15 cellular contexts compared by ENCODE assay signal in the genomic region with DNA sequence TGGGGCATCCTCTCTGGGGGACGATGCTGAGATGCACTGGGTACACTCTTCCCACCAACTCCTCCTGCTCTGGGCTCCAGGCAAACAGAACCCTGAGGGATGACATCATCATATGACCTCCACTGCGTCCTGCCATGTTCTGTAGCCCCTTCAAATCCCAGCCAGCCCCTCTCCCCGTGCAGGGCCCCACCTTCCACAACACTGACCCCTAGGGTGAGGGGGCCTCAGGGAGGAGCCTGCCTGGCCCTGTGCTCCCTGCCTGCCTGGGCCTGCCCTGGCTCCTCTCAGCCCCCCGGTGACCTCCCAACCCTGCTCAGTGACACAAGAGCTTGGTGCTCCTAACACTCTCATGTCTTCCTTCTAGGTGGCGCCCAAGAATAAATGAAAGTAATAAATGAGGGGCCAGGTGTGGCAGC. TPM values are rescaled to one million over a fixed set of nuclear protein-coding genes. Genes with fewer than 3 reads are reported as not detected.
DNase-seq lines count a peak whose midpoint lies in the region; ATAC-seq, FAIRE-seq and TF ChIP-seq lines count a peak whose summit lies in the region.
"Had no signal": no experiment of that assay in that cellular context is flagged by ENCODE, and none has a peak within 500 bp of the region (broad histone marks: within the 10 kb centered on the region; RNA-seq: fewer than 3 reads in every experiment).

No MANE protein-coding gene starts in this region.

- ATAC-seq in HepG2 (no peak), right lobe of liver (no peak), K562 (no peak)

- H3K9ac ChIP-seq in HepG2 (ENCODE audit: insufficient read depth, low read depth, low read length) (no peak overlapping the region), OCI-LY1 (ENCODE audit: low read length) (no peak overlapping the region), K562 (ENCODE audit: insufficient read depth in 1 of 2, low read depth in 2 of 2, low read length in 2 of 2) (peak overlapping the region in 1 of 2 experiments; percentile 11; a peak in 1 of 4 replicates)

- BruUV-seq in HepG2 (replicated peaks; lab: Mats Ljungman, UMichigan) (no TSS peak), K562 (replicated peaks; lab: Mats Ljungman, UMichigan) (no TSS peak)

- H3K36me3 ChIP-seq in HepG2 (replicated peaks in 1 of 2; ENCODE audit: control insufficient read depth in 1 of 2, insufficient read depth in 2 of 2, low read length in 2 of 2) (no peaks in the 10 kb centered on the region), right lobe of liver (no peaks in the 10 kb centered on the region), OCI-LY1 (ENCODE audit: insufficient read depth, low read length) (no peaks in the 10 kb centered on the region), K562 (ENCODE audit: control insufficient read depth, insufficient read depth, low read length) (no peaks in the 10 kb centered on the region), osteoblast (ENCODE audit: insufficient read depth, low read length) (no peaks in the 10 kb centered on the region), BE2C (no peaks in the 10 kb centered on the region)
- H3K36me3 ChIP-seq: HAP-1 had no signal

- H3K4me1 ChIP-seq in HepG2 (ENCODE audit: insufficient read depth, low read length): peaks cover 71% of the 10 kb centered on the region
- H3K4me1 ChIP-seq in right lobe of liver: no peaks in the 10 kb centered on the region
- H3K4me1 ChIP-seq in OCI-LY1 (ENCODE audit: insufficient read depth, low read length, severe bottlenecking): no peaks in the 10 kb centered on the region
- peaks cover 35 to 76% of the 10 kb centered on the region in 2 experiments for H3K4me1 ChIP-seq in K562 (replicated peaks in 1 of 2; ENCODE audit: control insufficient read depth in 2 of 2, insufficient read depth in 2 of 2, low read length in 2 of 2)
- H3K4me1 ChIP-seq in osteoblast (ENCODE audit: insufficient read depth, low read length): no peaks in the 10 kb centered on the region
- H3K4me1 ChIP-seq in BE2C: no peaks in the 10 kb centered on the region
- H3K4me1 ChIP-seq: HAP-1 had no signal

- H3K27ac ChIP-seq in HepG2 (ENCODE audit: extremely low read length, insufficient read depth, low read length): no peak overlapping the region
- H3K27ac ChIP-seq in right lobe of liver: no peak overlapping the region
- no peak overlapping the region for H3K27ac ChIP-seq in OCI-LY1 (ENCODE audit: low read depth, low read length, poor library complexity, severe bottlenecking)
- H3K27ac ChIP-seq in K562 (ENCODE audit: extremely low read depth, low read depth, low read length): no peak overlapping the region
- H3K27ac ChIP-seq in osteoblast (ENCODE audit: low read depth, low read length): no peak overlapping the region

- TF ChIP-seq EP300 in HepG2 (IDR thresholded peaks at IDR 0.05; ENCODE audit: low read depth in 2 of 2, low read length in 2 of 2) (no peak), HepG2 (CRISPR knock-in tag; IDR thresholded peaks at IDR 0.05; ENCODE audit: borderline replicate concordance) (no peak), K562 (IDR thresholded peaks at IDR 0.05; ENCODE audit: low read length) (no peak)

- POLR2A ChIA-PET in HepG2 (lab: Yijun Ruan, JAX): no interaction called here
- POLR2A ChIA-PET in K562 (lab: Yijun Ruan, JAX): interaction anchor here (1.2 kb wide), 1 partner anchor 10 kb away, joined by 6 read pairs; no protein-coding TSS in a partner anchor

- intact Hi-C loops in HepG2 (cut with micrococcal nuclease; ENCODE audit: unreplicated experiment): no loop called here
- intact Hi-C loops in right lobe of liver (cut with DNase I): no loop called here
- intact Hi-C loops in K562 (cut with micrococcal nuclease): no loop called here

- TF ChIP-seq POLR2A in HepG2 (IDR thresholded peaks at IDR 0.05; ENCODE audit: insufficient read depth in 1 of 2, low read depth in 2 of 2, low read length in 2 of 2): no peak
- TF ChIP-seq POLR2A in right lobe of liver (IDR thresholded peaks at IDR 0.05): no peak
- TF ChIP-seq POLR2A in K562 (conservative IDR thresholded peaks at IDR 0.05): no peak

- peaks cover 5% of the 10 kb centered on the region for H3K9me1 ChIP-seq in K562 (ENCODE audit: control insufficient read depth, insufficient read depth, low read length)

- CTCF ChIA-PET in HepG2 (lab: Yijun Ruan, JAX; ENCODE audit: low intra/inter-chr PET ratio, low total read pairs): no interaction called here
- CTCF ChIA-PET in K562 (lab: Yijun Ruan, JAX; ENCODE audit: low intra/inter-chr PET ratio): no interaction called here

- H3K4me2 ChIP-seq in HepG2 (ENCODE audit: low read depth, low read length) (no peak overlapping the region), OCI-LY1 (ENCODE audit: low read length) (no peak overlapping the region), K562 (ENCODE audit: insufficient read depth, low read length) (no peak overlapping the region), osteoblast (ENCODE audit: insufficient read depth, low read length) (no peak overlapping the region)

- DNase-seq in HepG2 (ENCODE audit: low spot score) (no peak), right lobe of liver (no peak), K562 (ENCODE audit: extremely low read depth in 1 of 4, low spot score in 3 of 4) (no peak), osteoblast (ENCODE audit: insufficient read length, low spot score, missing footprints) (peak; percentile 85), BE2C (no peak), LoVo (ENCODE audit: low spot score) (no peak)
- DNase-seq: DMS 273 treated with DMSO at 0.1 percent for 48 hours, NCI-H146, SHP77 had no signal

- in situ Hi-C loops in HepG2 (cut with HindIII; ENCODE audit: extremely low pct_ligation_motif_present, low pct_unique_long_range_greater_than_20kb): no loop called here
- in situ Hi-C loops in K562 (cut with MboI): no loop called here

- WGBS in HepG2 (ENCODE audit: low lambda C conversion rate): 32% methylated on average over 5 of the region's 5 CpGs
- WGBS in right lobe of liver (ENCODE audit: insufficient coverage, low coverage, low lambda C conversion rate, missing lambda C conversion rate): 67% methylated on average over 4 of the region's 5 CpGs
- 47% methylated on average over 5 of the region's 5 CpGs for WGBS in K562 (ENCODE audit: insufficient coverage, low coverage, missing lambda C conversion rate)

- peak; percentile 43 for TF ChIP-seq CTCF in HepG2 (CRISPR knock-in tag; IDR thresholded peaks at IDR 0.05)
- TF ChIP-seq CTCF in right lobe of liver (IDR thresholded peaks at IDR 0.05): no peak
- TF ChIP-seq CTCF in OCI-LY1 (IDR thresholded peaks at IDR 0.05; ENCODE audit: low read length): peak; percentile 26; the same call in 1 of the 2 replicates
- TF ChIP-seq CTCF in K562 (IDR thresholded peaks at IDR 0.05 in 2 of 3, conservative IDR thresholded peaks at IDR 0.05 in 1 of 3; ENCODE audit: insufficient read depth in 2 of 3, low read depth in 1 of 3, low read length in 3 of 3): peak in 2 of 3 experiments; percentile 9 to 14; a peak in 1 of 6 replicates
- TF ChIP-seq CTCF in osteoblast (IDR thresholded peaks at IDR 0.05; ENCODE audit: extremely low read depth, low read depth, low read length): no peak
- no peak for TF ChIP-seq CTCF in BE2C (IDR thresholded peaks at IDR 0.05; ENCODE audit: low read depth, low read length)

- FAIRE-seq in HepG2 (lab: Jason Lieb, UNC) (no peak), K562 (lab: Jason Lieb, UNC) (no peak)
- FAIRE-seq: RCC 7860 had no signal

- H3K4me3 ChIP-seq in HepG2 (replicated peaks in 1 of 3; ENCODE audit: insufficient read depth in 1 of 3, low read depth in 2 of 3, low read length in 3 of 3) (no peak overlapping the region; a peak in 1 of 6 replicates), right lobe of liver (no peak overlapping the region), OCI-LY1 (ENCODE audit: low read depth, low read length, poor library complexity, severe bottlenecking) (no peak overlapping the region), K562 (no peak overlapping the region), osteoblast (ENCODE audit: insufficient read depth, low read length) (no peak overlapping the region), BE2C (ENCODE audit: low read depth, low read length) (no peak overlapping the region)
- H3K4me3 ChIP-seq: HAP-1 had no signal

- H4K20me1 ChIP-seq in HepG2 (ENCODE audit: insufficient read depth, low read length) (no peaks in the 10 kb centered on the region), OCI-LY1 (ENCODE audit: insufficient read depth, low read length) (no peaks in the 10 kb centered on the region), K562 (replicated peaks; ENCODE audit: control insufficient read depth, insufficient read depth, low read length) (no peaks in the 10 kb centered on the region), osteoblast (ENCODE audit: insufficient read depth, low read length) (no peaks in the 10 kb centered on the region)

- H3K27me3 ChIP-seq in HepG2 (ENCODE audit: control insufficient read depth in 1 of 2, insufficient read depth in 2 of 2, low read length in 2 of 2) (peaks cover 6 to 44% of the 10 kb centered on the region in 2 experiments; a peak in 4 of 5 replicates), right lobe of liver (no peaks in the 10 kb centered on the region), OCI-LY1 (ENCODE audit: insufficient read depth, low read length) (no peaks in the 10 kb centered on the region), K562 (ENCODE audit: control insufficient read depth in 2 of 2, insufficient read depth in 2 of 2, low read length in 2 of 2) (no peaks in the 10 kb centered on the region), osteoblast (ENCODE audit: insufficient read depth, low read length) (peaks cover 3% of the 10 kb centered on the region), BE2C (no peaks in the 10 kb centered on the region)

- H3K9me3 ChIP-seq in HepG2 (ENCODE audit: low read length): no peaks in the 10 kb centered on the region
- no peaks in the 10 kb centered on the region for H3K9me3 ChIP-seq in right lobe of liver
- no peaks in the 10 kb centered on the region for H3K9me3 ChIP-seq in OCI-LY1 (ENCODE audit: low read length)
- H3K9me3 ChIP-seq in K562 (replicated peaks; ENCODE audit: control insufficient read depth, insufficient read depth, low read depth, low read length): no peaks in the 10 kb centered on the region
- no peaks in the 10 kb centered on the region for H3K9me3 ChIP-seq in osteoblast (ENCODE audit: low read depth, low read length)
- H3K9me3 ChIP-seq in BE2C: no peaks in the 10 kb centered on the region
- H3K9me3 ChIP-seq: HAP-1 had no signal

- no peaks in the 10 kb centered on the region for H3F3A ChIP-seq in OCI-LY1 (ENCODE audit: insufficient read depth, low read length)

- no peaks in the 10 kb centered on the region for H3K9me2 ChIP-seq in OCI-LY1 (ENCODE audit: low read depth, low read length)

- no peak for TF ChIP-seq RAD21 in HepG2 (CRISPR knock-in tag; IDR thresholded peaks at IDR 0.05)
- TF ChIP-seq RAD21 in K562 (CRISPR knock-in tag; conservative IDR thresholded peaks at IDR 0.05 in 1 of 2, IDR thresholded peaks at IDR 0.05 in 1 of 2): no peak

- H2AFZ ChIP-seq in HepG2 (ENCODE audit: low read length): no peak overlapping the region
- H2AFZ ChIP-seq in OCI-LY1 (ENCODE audit: low read length): no peak overlapping the region
- H2AFZ ChIP-seq in K562 (ENCODE audit: low read depth, low read length): no peak overlapping the region
- no peak overlapping the region for H2AFZ ChIP-seq in osteoblast (ENCODE audit: low read length)

- no peaks in the 10 kb centered on the region for H3K79me2 ChIP-seq in HepG2 (ENCODE audit: insufficient read depth, low read length)
- no peaks in the 10 kb centered on the region for H3K79me2 ChIP-seq in OCI-LY1 (ENCODE audit: insufficient read depth, low read length)
- H3K79me2 ChIP-seq in K562 (ENCODE audit: control insufficient read depth, insufficient read depth, low read length): no peaks in the 10 kb centered on the region
- H3K79me2 ChIP-seq in osteoblast (ENCODE audit: insufficient read depth, low read length): no peaks in the 10 kb centered on the region

RNA-seq across cellular contexts. Expression of gene SPDEF, which starts 9.6 kb away (rescaled TPM):
- not detected in 2 replicates for total RNA-seq in HepG2 (2016; rRNA removed; fragmentation: Illumina TruSeq; extraction: Trizol)
- total RNA-seq in HepG2 (2016; cell fraction: cytosol; rRNA removed; fragmentation: Illumina TruSeq; extraction: Trizol; ENCODE audit: low read depth): not detected in 2 replicates
- total RNA-seq in HepG2 (2016; cell fraction: insoluble cytoplasmic fraction; rRNA removed; fragmentation: Illumina TruSeq; extraction: Trizol): not detected in 2 replicates
- total RNA-seq in HepG2 (2016; cell fraction: membrane; rRNA removed; fragmentation: Illumina TruSeq; extraction: Trizol): not detected in 2 replicates
- not detected in 2 replicates for total RNA-seq in HepG2 (2016; cell fraction: nucleus; rRNA removed; fragmentation: Illumina TruSeq; extraction: Trizol)
- 0.03 TPM in 1 of 2 replicates, not detected in the other for polyA plus RNA-seq in HepG2 (2011; rRNA removed)
- not detected in 2 replicates for polyA plus RNA-seq in HepG2 (2011; cell fraction: cytosol; rRNA removed)
- 0.07 and 0.08 TPM in 2 replicates for polyA plus RNA-seq in HepG2 (2011; cell fraction: nucleus; rRNA removed)
- not detected in 2 replicates for polyA plus RNA-seq in HepG2 (2012)
- polyA plus RNA-seq in HepG2 (2016; cell fraction: cytosol; fragmentation: Illumina TruSeq; extraction: Trizol; ENCODE audit: low read depth): not detected in 2 replicates
- polyA plus RNA-seq in HepG2 (2016; cell fraction: insoluble cytoplasmic fraction; fragmentation: Illumina TruSeq; extraction: Trizol; ENCODE audit: low read depth): not detected in 2 replicates
- not detected in 2 replicates for polyA plus RNA-seq in HepG2 (2016; cell fraction: membrane; fragmentation: Illumina TruSeq; extraction: Trizol; ENCODE audit: low read depth)
- polyA plus RNA-seq in HepG2 (2016; cell fraction: nucleus; fragmentation: Illumina TruSeq; extraction: Trizol; ENCODE audit: insufficient read depth, low read depth): not detected in 2 replicates
- polyA minus RNA-seq in HepG2 (2011; rRNA and poly(A)+ RNA removed; ENCODE audit: low replicate concordance): not detected in 2 replicates
- polyA minus RNA-seq in HepG2 (2011; cell fraction: cytosol; rRNA and poly(A)+ RNA removed): not detected in 2 replicates
- not detected in 2 replicates for polyA minus RNA-seq in HepG2 (2011; cell fraction: nucleus; rRNA and poly(A)+ RNA removed)
- not detected for total RNA-seq in right lobe of liver
- total RNA-seq in K562 (2011; cell fraction: chromatin; rRNA removed; ENCODE audit: low replicate concordance): not detected in 2 replicates
- 0.13 TPM in 1 of 2 replicates, not detected in the other for total RNA-seq in K562 (2011; cell fraction: nucleolus; rRNA removed)
- 0.29 TPM in 1 of 2 replicates, not detected in the other for total RNA-seq in K562 (2011; cell fraction: nucleoplasm; rRNA removed)
- total RNA-seq in K562 (2014; rRNA removed): 0.08 TPM in 1 of 2 replicates, not detected in the other
- not detected in 2 replicates for total RNA-seq in K562 (2014; rRNA removed; fragmentation: Illumina TruSeq; extraction: Trizol)
- 0.11 and 0.15 TPM in 2 replicates for total RNA-seq in K562 (2015; rRNA removed; fragmentation: Illumina TruSeq; extraction: Trizol)
- 0.11 and 0.16 TPM in 2 replicates for total RNA-seq in K562 (2021)
- polyA plus RNA-seq in K562 (2011; rRNA removed): 0.04 and 0.08 TPM in 2 replicates
- 0.13 and 0.16 TPM in 2 replicates for polyA plus RNA-seq in K562 (2011; cell fraction: cytosol; rRNA removed)
- polyA plus RNA-seq in K562 (2011; cell fraction: nucleus; rRNA removed): 0.23 and 0.35 TPM in 2 replicates
- polyA plus RNA-seq in K562 (2012): 0.05 TPM in 1 of 2 replicates, not detected in the other
- polyA plus RNA-seq in K562 (2014; fragmentation: Illumina TruSeq; extraction: Trizol): 0.10 TPM in 1 of 2 replicates, not detected in the other
- not detected for polyA plus RNA-seq in K562 (2014; fragmentation: Nextera tagmentation; extraction: Ambion mirVana)
- polyA plus RNA-seq in K562 (2014; rRNA removed): 0.08 and 0.12 TPM in 2 replicates
- polyA minus RNA-seq in K562 (2011; rRNA and poly(A)+ RNA removed): not detected in 2 replicates
- polyA minus RNA-seq in K562 (2011; cell fraction: cytosol; rRNA and poly(A)+ RNA removed): not detected in 2 replicates
- not detected in 2 replicates for polyA minus RNA-seq in K562 (2011; cell fraction: nucleus; rRNA and poly(A)+ RNA removed)
- 0.29 TPM in 1 of 2 replicates, not detected in the other for total RNA-seq in osteoblast
- not detected for polyA plus RNA-seq in BE2C (2012; ENCODE audit: insufficient read depth, insufficient read length, low read depth)
- total RNA-seq: LHCN-M2; T-helper 2 cell treated with Interferon-gamma antibody and Interleukin-4, amounts not matched to agents 100 ng/mL and 5 ng/mL, for 36 hours had no signal
- polyA plus RNA-seq: BJ had no signal

Comparison
In these comparisons a context has a peak if more than half of its experiments do, and no peak if none do; other contexts are left out.
1. CTCF ChIP-seq: peak in HepG2 (single experiment), OCI-LY1 (single experiment) and K562 (2 of 3); none in right lobe of liver (0 of 4), osteoblast (single experiment) and BE2C (single experiment).
2. Of the 241 proteins assayed by ChIP-seq in both HepG2 and K562: peak only in HepG2: STAG1 and ZNF263; only in K562: ESRRA, JUND and ZBTB7A; in both: CTCF; in neither: 232; mixed calls (peak in some experiments, not most) for 3.